ENCODE assay signal across 12 cellular contexts in the genomic region with DNA sequence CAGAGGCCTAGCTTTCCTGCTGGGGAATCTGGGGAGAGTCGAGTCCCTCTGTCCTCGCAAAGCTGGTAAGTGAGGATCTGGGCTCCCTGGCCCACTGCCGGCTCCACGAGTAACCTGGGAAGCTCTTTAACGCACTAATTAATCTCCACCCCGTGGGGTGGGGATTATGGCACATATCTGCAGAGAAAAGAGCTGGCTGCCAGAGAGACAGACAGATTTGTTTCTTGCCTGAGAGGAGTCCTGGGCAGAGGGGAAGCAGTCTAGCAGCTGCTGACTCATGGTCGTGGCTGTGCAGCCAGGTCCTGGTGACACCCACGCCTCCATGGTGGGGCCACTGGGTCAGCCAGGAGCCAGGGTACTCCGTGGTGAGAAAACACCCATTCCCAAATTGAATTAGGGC. TPM values are rescaled to one million over a fixed set of nuclear protein-coding genes. Genes with fewer than 3 reads are reported as not detected.
A peak's percentile ranks its signal among the peaks of the same experiment; 100 is the strongest.
DNase-seq lines count a peak whose midpoint lies in the region; ATAC-seq and TF ChIP-seq lines count a peak whose summit lies in the region.
"Had no signal": no experiment of that assay in that cellular context is flagged by ENCODE, and none has a peak within 500 bp of the region (broad histone marks: within the 10 kb centered on the region; RNA-seq: fewer than 3 reads in every experiment).

No MANE protein-coding gene starts in this region.

- no peaks in the 10 kb centered on the region for H3K4me1 Mint-ChIP-seq in effector memory CD8-positive, alpha-beta T cell (ENCODE audit: low read depth in 2 of 2)
- H3K4me1 Mint-ChIP-seq: activated B cell treated with CpG ODN at 0.5 μM for 24 hours had no signal

- TF ChIP-seq CTCF in fibroblast of villous mesenchyme (IDR thresholded peaks at IDR 0.05; ENCODE audit: insufficient read depth, low read depth, low read length) = no peak
- TF ChIP-seq CTCF in dorsolateral prefrontal cortex (IDR thresholded peaks at IDR 0.05 in 54 of 56, conservative IDR thresholded peaks at IDR 0.05 in 2 of 56; ENCODE audit: low read depth in 1 of 56, partially characterized antibody in 56 of 56) = no peak

- H3K27ac Mint-ChIP-seq in effector memory CD8-positive, alpha-beta T cell = no peak overlapping the region
- H3K27ac Mint-ChIP-seq: activated B cell treated with CpG ODN at 0.5 μM for 24 hours; dendritic cell treated with granulocyte-macrophage colony-stimulating factor and Interleukin-4, amounts not matched to agents 40 ng/mL and 50 ng/mL, for 4 days had no signal

- H3K27me3 Mint-ChIP-seq in effector memory CD8-positive, alpha-beta T cell = peaks cover 45 to 67% of the 10 kb centered on the region in 2 donors

- H3K4me3 ChIP-seq in fibroblast of villous mesenchyme (ENCODE audit: low read depth, low read length) (no peak overlapping the region), dorsolateral prefrontal cortex (no peak overlapping the region)
- H3K4me3 ChIP-seq: testis had no signal

- no peak overlapping the region for H3K4me3 Mint-ChIP-seq in effector memory CD8-positive, alpha-beta T cell
- H3K4me3 Mint-ChIP-seq: activated B cell treated with CpG ODN at 0.5 μM for 24 hours; dendritic cell treated with granulocyte-macrophage colony-stimulating factor and Interleukin-4, amounts not matched to agents 40 ng/mL and 50 ng/mL, for 4 days had no signal

- intact Hi-C loops in dorsolateral prefrontal cortex (cut with DNase I) = no loop called here

- H3K36me3 Mint-ChIP-seq in effector memory CD8-positive, alpha-beta T cell (ENCODE audit: insufficient read depth) = no peaks in the 10 kb centered on the region

- DNase-seq in EH (ENCODE audit: low read depth) = peak; percentile 79
- peak; percentile 63 for DNase-seq in fibroblast of villous mesenchyme (ENCODE audit: low read depth)
- peak; percentile 77 for DNase-seq in renal cortical epithelial cell (ENCODE audit: low read depth)
- no peak for DNase-seq in effector memory CD8-positive, alpha-beta T cell
- no peak for DNase-seq in dorsolateral prefrontal cortex
- no peak for DNase-seq in HuH-7 (ENCODE audit: low spot score)
- DNase-seq: activated B cell treated with CpG ODN at 0.5 μM for 24 hours, NCI-H1048 had no signal

- H3K27ac ChIP-seq in dorsolateral prefrontal cortex = peak overlapping the region in 14 of 59 donors; percentile 8 to 69 (median 36)

- ATAC-seq in SK-N-SH treated with all-trans-retinoic acid at 6 μM for 48 hours (peak; percentile 63), GM18861 (IDR thresholded peaks at IDR 0.05; ENCODE audit: unreplicated experiment) (no peak)
- ATAC-seq in effector memory CD8-positive, alpha-beta T cell (replicated peaks) = no peak

- H3K27me3 ChIP-seq in dorsolateral prefrontal cortex = peaks cover 0 to 3% (median 0%) of the 10 kb centered on the region in 45 donors
- H3K27me3 ChIP-seq: testis had no signal

- no peaks in the 10 kb centered on the region for H3K9me3 Mint-ChIP-seq in effector memory CD8-positive, alpha-beta T cell
- H3K9me3 Mint-ChIP-seq: activated B cell treated with CpG ODN at 0.5 μM for 24 hours; dendritic cell treated with granulocyte-macrophage colony-stimulating factor and Interleukin-4, amounts not matched to agents 40 ng/mL and 50 ng/mL, for 4 days had no signal

TF ChIP-seq in SK-N-SH treated with all-trans-retinoic acid at 6 μM for 48 hours, 23 proteins besides CTCF, POLR2A, EP300 and RAD21:
- TF ChIP-seq TCF4 (CRISPR knock-in tag; IDR thresholded peaks at IDR 0.05; ENCODE audit: borderline replicate concordance) (no peak), ARNTL (CRISPR knock-in tag; IDR thresholded peaks at IDR 0.05; ENCODE audit: borderline replicate concordance, low read depth) (no peak), GLIS3 (CRISPR knock-in tag; IDR thresholded peaks at IDR 0.05) (no peak), BACH2 (CRISPR knock-in tag; IDR thresholded peaks at IDR 0.05; ENCODE audit: borderline replicate concordance) (no peak), OSR1 (CRISPR knock-in tag; IDR thresholded peaks at IDR 0.05) (no peak), CSDC2 (CRISPR knock-in tag; IDR thresholded peaks at IDR 0.05) (no peak), RARB (CRISPR knock-in tag; IDR thresholded peaks at IDR 0.05) (no peak)
- TF ChIP-seq, protein P1, sequence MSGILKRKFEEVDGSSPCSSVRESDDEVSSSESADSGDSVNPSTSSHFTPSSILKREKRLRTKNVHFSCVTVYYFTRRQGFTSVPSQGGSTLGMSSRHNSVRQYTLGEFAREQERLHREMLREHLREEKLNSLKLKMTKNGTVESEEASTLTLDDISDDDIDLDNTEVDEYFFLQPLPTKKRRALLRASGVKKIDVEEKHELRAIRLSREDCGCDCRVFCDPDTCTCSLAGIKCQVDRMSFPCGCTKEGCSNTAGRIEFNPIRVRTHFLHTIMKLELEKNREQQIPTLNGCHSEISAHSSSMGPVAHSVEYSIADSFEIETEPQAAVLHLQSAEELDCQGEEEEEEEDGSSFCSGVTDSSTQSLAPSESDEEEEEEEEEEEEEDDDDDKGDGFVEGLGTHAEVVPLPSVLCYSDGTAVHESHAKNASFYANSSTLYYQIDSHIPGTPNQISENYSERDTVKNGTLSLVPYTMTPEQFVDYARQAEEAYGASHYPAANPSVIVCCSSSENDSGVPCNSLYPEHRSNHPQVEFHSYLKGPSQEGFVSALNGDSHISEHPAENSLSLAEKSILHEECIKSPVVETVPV (CRISPR knock-in tag; IDR thresholded peaks at IDR 0.05) = no peak

RNA-seq across cellular contexts. Expression of gene SORCS2, which starts 14.0 kb away (rescaled TPM):
- under 0.01 TPM in 2 replicates for total RNA-seq in fibroblast of villous mesenchyme
- total RNA-seq in renal cortical epithelial cell = 1.0 and 11.0 TPM in 2 replicates
- total RNA-seq in dorsolateral prefrontal cortex = 10 to 100 TPM; 17.6 to 63.7 (median 32.1) TPM
- total RNA-seq: activated B cell treated with CpG ODN at 0.5 μM for 24 hours had no signal

Comparison
In these comparisons a context has a peak if more than half of its experiments do, and no peak if none do; other contexts are left out.
1. DNase-seq: peak in EH (single experiment), fibroblast of villous mesenchyme (single experiment) and renal cortical epithelial cell (single experiment); none in effector memory CD8-positive, alpha-beta T cell (0 of 3), dorsolateral prefrontal cortex (0 of 10) and HuH-7 (single experiment).